In genomic region chr3:101898752-101899169, GRCh38 we compare ENCODE assay signal across 1 cellular context.
A peak's percentile ranks its signal among the peaks of the same experiment; 100 is the strongest.
TF ChIP-seq lines count a peak whose summit lies in the region.

No MANE protein-coding gene starts in this region.

TF ChIP-seq in GM12878, 131 proteins besides CTCF, POLR2A, EP300 and RAD21 (continued from another document):
- TF ChIP-seq, protein P1, sequence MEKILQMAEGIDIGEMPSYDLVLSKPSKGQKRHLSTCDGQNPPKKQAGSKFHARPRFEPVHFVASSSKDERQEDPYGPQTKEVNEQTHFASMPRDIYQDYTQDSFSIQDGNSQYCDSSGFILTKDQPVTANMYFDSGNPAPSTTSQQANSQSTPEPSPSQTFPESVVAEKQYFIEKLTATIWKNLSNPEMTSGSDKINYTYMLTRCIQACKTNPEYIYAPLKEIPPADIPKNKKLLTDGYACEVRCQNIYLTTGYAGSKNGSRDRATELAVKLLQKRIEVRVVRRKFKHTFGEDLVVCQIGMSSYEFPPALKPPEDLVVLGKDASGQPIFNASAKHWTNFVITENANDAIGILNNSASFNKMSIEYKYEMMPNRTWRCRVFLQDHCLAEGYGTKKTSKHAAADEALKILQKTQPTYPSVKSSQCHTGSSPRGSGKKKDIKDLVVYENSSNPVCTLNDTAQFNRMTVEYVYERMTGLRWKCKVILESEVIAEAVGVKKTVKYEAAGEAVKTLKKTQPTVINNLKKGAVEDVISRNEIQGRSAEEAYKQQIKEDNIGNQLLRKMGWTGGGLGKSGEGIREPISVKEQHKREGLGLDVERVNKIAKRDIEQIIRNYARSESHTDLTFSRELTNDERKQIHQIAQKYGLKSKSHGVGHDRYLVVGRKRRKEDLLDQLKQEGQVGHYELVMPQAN (conservative IDR thresholded peaks at IDR 0.05): no peak
- TF ChIP-seq MEF2A (IDR thresholded peaks at IDR 0.05; ENCODE audit: insufficient read depth, low read depth, low read length): peak; percentile 83
- TF ChIP-seq SIN3A (IDR thresholded peaks at IDR 0.05; ENCODE audit: low read depth, low read length): no peak
- peak; percentile 89 to 91 for TF ChIP-seq IKZF2 (IDR thresholded peaks at IDR 0.05)
- TF ChIP-seq BACH1 (IDR thresholded peaks at IDR 0.05; ENCODE audit: borderline replicate concordance): no peak
- TF ChIP-seq POU2F2 (IDR thresholded peaks at IDR 0.05; ENCODE audit: borderline replicate concordance, low read depth, low read length): peak; percentile 22; the same call in 1 of the 3 replicates
- no peak for TF ChIP-seq BRCA1 (IDR thresholded peaks at IDR 0.05; ENCODE audit: low read depth, low read length)
- TF ChIP-seq TAF1 (IDR thresholded peaks at IDR 0.05; ENCODE audit: borderline replicate concordance, low read depth, low read length): no peak
- no peak for TF ChIP-seq POLR2AphosphoS2 (IDR thresholded peaks at IDR 0.05; ENCODE audit: low read depth, low read length)
- peak; percentile 80 for TF ChIP-seq ZBED1 (IDR thresholded peaks at IDR 0.05; ENCODE audit: borderline replicate concordance)
- TF ChIP-seq RELB (IDR thresholded peaks at IDR 0.05; ENCODE audit: low read depth): peak; percentile 91
- TF ChIP-seq MEF2B (IDR thresholded peaks at IDR 0.05; ENCODE audit: partially characterized antibody, poor library complexity, severe bottlenecking): peak; percentile 68
- TF ChIP-seq IKZF1 (conservative IDR thresholded peaks at IDR 0.05): peak; percentile 77
- TF ChIP-seq CHD2 (IDR thresholded peaks at IDR 0.05; ENCODE audit: borderline replicate concordance, low read depth, low read length): peak; percentile 69; the same call in 1 of the 2 replicates
- peak; percentile 85; the same call in 1 of the 2 replicates for TF ChIP-seq MTA3 (IDR thresholded peaks at IDR 0.05; ENCODE audit: borderline replicate concordance, low read length)
- peak; percentile 65; the same call in 1 of the 2 replicates for TF ChIP-seq TCF7 (IDR thresholded peaks at IDR 0.05; ENCODE audit: borderline replicate concordance)
- peak; percentile 89 for TF ChIP-seq NR2F1 (conservative IDR thresholded peaks at IDR 0.05)
- TF ChIP-seq RCOR1 (conservative IDR thresholded peaks at IDR 0.05; ENCODE audit: low read depth, low read length): peak; percentile 63; the same call in 1 of the 2 replicates
- no peak for TF ChIP-seq ZBTB33 (IDR thresholded peaks at IDR 0.05)
- TF ChIP-seq, protein P2, sequence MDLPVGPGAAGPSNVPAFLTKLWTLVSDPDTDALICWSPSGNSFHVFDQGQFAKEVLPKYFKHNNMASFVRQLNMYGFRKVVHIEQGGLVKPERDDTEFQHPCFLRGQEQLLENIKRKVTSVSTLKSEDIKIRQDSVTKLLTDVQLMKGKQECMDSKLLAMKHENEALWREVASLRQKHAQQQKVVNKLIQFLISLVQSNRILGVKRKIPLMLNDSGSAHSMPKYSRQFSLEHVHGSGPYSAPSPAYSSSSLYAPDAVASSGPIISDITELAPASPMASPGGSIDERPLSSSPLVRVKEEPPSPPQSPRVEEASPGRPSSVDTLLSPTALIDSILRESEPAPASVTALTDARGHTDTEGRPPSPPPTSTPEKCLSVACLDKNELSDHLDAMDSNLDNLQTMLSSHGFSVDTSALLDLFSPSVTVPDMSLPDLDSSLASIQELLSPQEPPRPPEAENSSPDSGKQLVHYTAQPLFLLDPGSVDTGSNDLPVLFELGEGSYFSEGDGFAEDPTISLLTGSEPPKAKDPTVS (IDR thresholded peaks at IDR 0.05; ENCODE audit: low read depth, low read length): no peak
- peak; percentile 70 for TF ChIP-seq JUNB (IDR thresholded peaks at IDR 0.05)
- TF ChIP-seq, protein P3, sequence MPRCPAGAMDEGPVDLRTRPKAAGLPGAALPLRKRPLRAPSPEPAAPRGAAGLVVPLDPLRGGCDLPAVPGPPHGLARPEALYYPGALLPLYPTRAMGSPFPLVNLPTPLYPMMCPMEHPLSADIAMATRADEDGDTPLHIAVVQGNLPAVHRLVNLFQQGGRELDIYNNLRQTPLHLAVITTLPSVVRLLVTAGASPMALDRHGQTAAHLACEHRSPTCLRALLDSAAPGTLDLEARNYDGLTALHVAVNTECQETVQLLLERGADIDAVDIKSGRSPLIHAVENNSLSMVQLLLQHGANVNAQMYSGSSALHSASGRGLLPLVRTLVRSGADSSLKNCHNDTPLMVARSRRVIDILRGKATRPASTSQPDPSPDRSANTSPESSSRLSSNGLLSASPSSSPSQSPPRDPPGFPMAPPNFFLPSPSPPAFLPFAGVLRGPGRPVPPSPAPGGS (IDR thresholded peaks at IDR 0.05; ENCODE audit: borderline replicate concordance, insufficient read depth, low read depth, low read length, poor library complexity, severe bottlenecking): peak; percentile 57
- TF ChIP-seq, protein P4, sequence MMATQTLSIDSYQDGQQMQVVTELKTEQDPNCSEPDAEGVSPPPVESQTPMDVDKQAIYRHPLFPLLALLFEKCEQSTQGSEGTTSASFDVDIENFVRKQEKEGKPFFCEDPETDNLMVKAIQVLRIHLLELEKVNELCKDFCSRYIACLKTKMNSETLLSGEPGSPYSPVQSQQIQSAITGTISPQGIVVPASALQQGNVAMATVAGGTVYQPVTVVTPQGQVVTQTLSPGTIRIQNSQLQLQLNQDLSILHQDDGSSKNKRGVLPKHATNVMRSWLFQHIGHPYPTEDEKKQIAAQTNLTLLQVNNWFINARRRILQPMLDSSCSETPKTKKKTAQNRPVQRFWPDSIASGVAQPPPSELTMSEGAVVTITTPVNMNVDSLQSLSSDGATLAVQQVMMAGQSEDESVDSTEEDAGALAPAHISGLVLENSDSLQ (IDR thresholded peaks at IDR 0.05): peak; percentile 82
- peak; percentile 90 for TF ChIP-seq DPF2 (IDR thresholded peaks at IDR 0.05)
- peak; percentile 37 for TF ChIP-seq RELA (IDR thresholded peaks at IDR 0.05; ENCODE audit: borderline replicate concordance, partially characterized antibody)
- TF ChIP-seq IRF4 (IDR thresholded peaks at IDR 0.05; ENCODE audit: low read depth, low read length): peak; percentile 75
- TF ChIP-seq, protein P5, sequence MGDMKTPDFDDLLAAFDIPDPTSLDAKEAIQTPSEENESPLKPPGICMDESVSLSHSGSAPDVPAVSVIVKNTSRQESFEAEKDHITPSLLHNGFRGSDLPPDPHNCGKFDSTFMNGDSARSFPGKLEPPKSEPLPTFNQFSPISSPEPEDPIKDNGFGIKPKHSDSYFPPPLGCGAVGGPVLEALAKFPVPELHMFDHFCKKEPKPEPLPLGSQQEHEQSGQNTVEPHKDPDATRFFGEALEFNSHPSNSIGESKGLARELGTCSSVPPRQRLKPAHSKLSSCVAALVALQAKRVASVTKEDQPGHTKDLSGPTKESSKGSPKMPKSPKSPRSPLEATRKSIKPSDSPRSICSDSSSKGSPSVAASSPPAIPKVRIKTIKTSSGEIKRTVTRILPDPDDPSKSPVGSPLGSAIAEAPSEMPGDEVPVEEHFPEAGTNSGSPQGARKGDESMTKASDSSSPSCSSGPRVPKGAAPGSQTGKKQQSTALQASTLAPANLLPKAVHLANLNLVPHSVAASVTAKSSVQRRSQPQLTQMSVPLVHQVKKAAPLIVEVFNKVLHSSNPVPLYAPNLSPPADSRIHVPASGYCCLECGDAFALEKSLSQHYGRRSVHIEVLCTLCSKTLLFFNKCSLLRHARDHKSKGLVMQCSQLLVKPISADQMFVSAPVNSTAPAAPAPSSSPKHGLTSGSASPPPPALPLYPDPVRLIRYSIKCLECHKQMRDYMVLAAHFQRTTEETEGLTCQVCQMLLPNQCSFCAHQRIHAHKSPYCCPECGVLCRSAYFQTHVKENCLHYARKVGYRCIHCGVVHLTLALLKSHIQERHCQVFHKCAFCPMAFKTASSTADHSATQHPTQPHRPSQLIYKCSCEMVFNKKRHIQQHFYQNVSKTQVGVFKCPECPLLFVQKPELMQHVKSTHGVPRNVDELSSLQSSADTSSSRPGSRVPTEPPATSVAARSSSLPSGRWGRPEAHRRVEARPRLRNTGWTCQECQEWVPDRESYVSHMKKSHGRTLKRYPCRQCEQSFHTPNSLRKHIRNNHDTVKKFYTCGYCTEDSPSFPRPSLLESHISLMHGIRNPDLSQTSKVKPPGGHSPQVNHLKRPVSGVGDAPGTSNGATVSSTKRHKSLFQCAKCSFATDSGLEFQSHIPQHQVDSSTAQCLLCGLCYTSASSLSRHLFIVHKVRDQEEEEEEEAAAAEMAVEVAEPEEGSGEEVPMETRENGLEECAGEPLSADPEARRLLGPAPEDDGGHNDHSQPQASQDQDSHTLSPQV (IDR thresholded peaks at IDR 0.05): 0 out of 2 replicates have a peak, but pooled peaks have one; percentile 16
- TF ChIP-seq NR2C1 (IDR thresholded peaks at IDR 0.05): peak; percentile 83
- peak; percentile 46 for TF ChIP-seq GATAD2B (conservative IDR thresholded peaks at IDR 0.05; ENCODE audit: low read depth)
- no peak for TF ChIP-seq PAX8 (IDR thresholded peaks at IDR 0.05)
- peak; percentile 66; the same call in 1 of the 2 replicates for TF ChIP-seq ZNF24 (IDR thresholded peaks at IDR 0.05)
- TF ChIP-seq, protein P6, sequence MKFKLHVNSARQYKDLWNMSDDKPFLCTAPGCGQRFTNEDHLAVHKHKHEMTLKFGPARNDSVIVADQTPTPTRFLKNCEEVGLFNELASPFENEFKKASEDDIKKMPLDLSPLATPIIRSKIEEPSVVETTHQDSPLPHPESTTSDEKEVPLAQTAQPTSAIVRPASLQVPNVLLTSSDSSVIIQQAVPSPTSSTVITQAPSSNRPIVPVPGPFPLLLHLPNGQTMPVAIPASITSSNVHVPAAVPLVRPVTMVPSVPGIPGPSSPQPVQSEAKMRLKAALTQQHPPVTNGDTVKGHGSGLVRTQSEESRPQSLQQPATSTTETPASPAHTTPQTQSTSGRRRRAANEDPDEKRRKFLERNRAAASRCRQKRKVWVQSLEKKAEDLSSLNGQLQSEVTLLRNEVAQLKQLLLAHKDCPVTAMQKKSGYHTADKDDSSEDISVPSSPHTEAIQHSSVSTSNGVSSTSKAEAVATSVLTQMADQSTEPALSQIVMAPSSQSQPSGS (IDR thresholded peaks at IDR 0.05; ENCODE audit: low read length): peak; percentile 89
- peak; percentile 64; the same call in 1 of the 2 replicates for TF ChIP-seq CBX5 (IDR thresholded peaks at IDR 0.05; ENCODE audit: low read depth)
- peak; percentile 81 for TF ChIP-seq CREM (IDR thresholded peaks at IDR 0.05; ENCODE audit: low read depth)
